22 cellular contexts compared by ENCODE assay signal in genomic region chr21:42112223-42112622, GRCh38. TPM values are rescaled to one million over a fixed set of nuclear protein-coding genes. Genes with fewer than 3 reads are reported as not detected.
DNase-seq lines count a peak whose midpoint lies in the region; ATAC-seq and TF ChIP-seq lines count a peak whose summit lies in the region.
"Had no signal": no experiment of that assay in that cellular context is flagged by ENCODE, and none has a peak within 500 bp of the region (broad histone marks: within the 10 kb centered on the region; RNA-seq: fewer than 3 reads in every experiment).

No MANE protein-coding gene starts in this region.

- H3K9me2 ChIP-seq in neural cell (ENCODE audit: insufficient read depth, low read length), result no peaks in the 10 kb centered on the region

- H3K4me1 Mint-ChIP-seq in brain, result peaks cover 43% of the 10 kb centered on the region

- H3K4me2 ChIP-seq in neural cell (ENCODE audit: low read length), result no peak overlapping the region

- no peak for TF ChIP-seq EP300 in neural cell (conservative IDR thresholded peaks at IDR 0.05; ENCODE audit: poor library complexity, severe bottlenecking)

- no peaks in the 10 kb centered on the region for H4K20me1 ChIP-seq in neural cell (ENCODE audit: insufficient read depth)

- H3K79me2 ChIP-seq in neural cell (replicated peaks; ENCODE audit: insufficient read depth, low read length), result no peaks in the 10 kb centered on the region

- no peak for TF ChIP-seq RAD21 in neural cell (conservative IDR thresholded peaks at IDR 0.05)

- TF ChIP-seq CTCF in GM12865 (IDR thresholded peaks at IDR 0.05; ENCODE audit: insufficient read depth, low read depth, low read length, missing control alignments), result no peak
- no peak for TF ChIP-seq CTCF in brain (conservative IDR thresholded peaks at IDR 0.05)
- no peak for TF ChIP-seq CTCF in neural cell (IDR thresholded peaks at IDR 0.05; ENCODE audit: poor library complexity, severe bottlenecking)

- no peak overlapping the region for H3K4me3 Mint-ChIP-seq in brain
- H3K4me3 Mint-ChIP-seq: CD4-positive, alpha-beta memory T cell; T-helper 17 cell had no signal

- no peaks in the 10 kb centered on the region for H3F3A ChIP-seq in neural cell (ENCODE audit: insufficient read depth, low read length, poor library complexity, severe bottlenecking)

- H3K36me3 Mint-ChIP-seq in brain, result no peaks in the 10 kb centered on the region
- H3K36me3 Mint-ChIP-seq: CD4-positive, alpha-beta memory T cell had no signal

- H3K9me3 Mint-ChIP-seq in brain, result peaks cover 0 to 7% (median 0%) of the 10 kb centered on the region in 5 experiments

- H3K4me3 ChIP-seq in GM12865 (ENCODE audit: low read depth, low read length) (no peak overlapping the region), neural cell (ENCODE audit: low read length) (peak overlapping the region; percentile 21)
- H3K4me3 ChIP-seq: GM23248, MG63, SK-N-MC had no signal

- H3K27me3 Mint-ChIP-seq in brain, result peaks cover 15% of the 10 kb centered on the region

- no peaks in the 10 kb centered on the region for H3K9me3 ChIP-seq in neural cell (ENCODE audit: low read length)
- H3K9me3 ChIP-seq: MG63 had no signal

- H3K27ac Mint-ChIP-seq in brain, result peak overlapping the region in 4 of 5 experiments; percentile 6 to 88 (median 46)
- H3K27ac Mint-ChIP-seq: T-helper 17 cell had no signal

- ATAC-seq in HG03469 (IDR thresholded peaks at IDR 0.05; ENCODE audit: unreplicated experiment), result no peak
- ATAC-seq: HepG2, T-helper 17 cell had no signal

- peak overlapping the region; percentile 27 for H3K9ac ChIP-seq in neural cell (ENCODE audit: low read length)
- H3K9ac ChIP-seq: GM23248 had no signal

- H2AFZ ChIP-seq in neural cell (ENCODE audit: low read depth, low read length), result no peak overlapping the region
- H2AFZ ChIP-seq: GM23248 had no signal

- DNase-seq in GM12865 (ENCODE audit: low read depth) (peak; percentile 36), NAMALWA (ENCODE audit: low spot score) (peak; percentile 40), NCI-H187 (lab: John Stamatoyannopoulos, UW) (no peak), NCI-H446 (lab: John Stamatoyannopoulos, UW) (no peak), NCI-H748 treated with DMSO at 0.1 percent for 48 hours (lab: John Stamatoyannopoulos, UW) (no peak)
- DNase-seq: CD4-positive, alpha-beta memory T cell; DMS79; EL; H7; NCI-H1092; NCI-H1417 treated with DMSO at 0.1 percent for 48 hours; NCI-H187 treated with DMSO at 0.1 percent for 48 hours; NCI-H526; SHP77 treated with DMSO at 0.1 percent for 48 hours; T-helper 17 cell had no signal

- H3K27me3 ChIP-seq in neural cell (ENCODE audit: insufficient read depth, low read depth, low read length), result no peaks in the 10 kb centered on the region
- H3K27me3 ChIP-seq: MG63 had no signal

- H3K36me3 ChIP-seq in neural cell (ENCODE audit: insufficient read depth, low read length), result no peaks in the 10 kb centered on the region
- H3K36me3 ChIP-seq: MG63 had no signal

- H3K27ac ChIP-seq in neural cell (ENCODE audit: low read length), result peak overlapping the region; percentile 72
- H3K27ac ChIP-seq: GM23248, SK-N-MC had no signal

TF ChIP-seq in neural cell, 6 proteins besides CTCF, POLR2A, EP300 and RAD21:
- TF ChIP-seq TAF1 (IDR thresholded peaks at IDR 0.05; ENCODE audit: low read depth) (no peak), MXI1 (conservative IDR thresholded peaks at IDR 0.05; ENCODE audit: poor library complexity, severe bottlenecking) (no peak)
TF ChIP-seq in neural cell: peak in this region for 0.

RNA-seq across cellular contexts. Expression of gene UMODL1, which starts 41.1 kb away (rescaled TPM):
- 3.3 TPM for polyA plus RNA-seq in brain (ENCODE audit: insufficient read depth, low read depth, low replicate concordance)
- polyA plus RNA-seq in neural cell, result 0.11 TPM in 1 of 2 replicates, not detected in the other
- polyA minus RNA-seq in neural cell, result not detected in 2 replicates
- polyA plus RNA-seq: GM23248, HepG2 had no signal

Comparison
In these comparisons a context has a peak if more than half of its experiments do, and no peak if none do; other contexts are left out.
1. DNase-seq: peak in GM12865 (single experiment) and NAMALWA (single experiment); none in NCI-H187 (0 of 2), NCI-H446 (0 of 2) and NCI-H748 treated with DMSO at 0.1 percent for 48 hours (single experiment).